10 cellular contexts compared by ENCODE assay signal in the genomic region with DNA sequence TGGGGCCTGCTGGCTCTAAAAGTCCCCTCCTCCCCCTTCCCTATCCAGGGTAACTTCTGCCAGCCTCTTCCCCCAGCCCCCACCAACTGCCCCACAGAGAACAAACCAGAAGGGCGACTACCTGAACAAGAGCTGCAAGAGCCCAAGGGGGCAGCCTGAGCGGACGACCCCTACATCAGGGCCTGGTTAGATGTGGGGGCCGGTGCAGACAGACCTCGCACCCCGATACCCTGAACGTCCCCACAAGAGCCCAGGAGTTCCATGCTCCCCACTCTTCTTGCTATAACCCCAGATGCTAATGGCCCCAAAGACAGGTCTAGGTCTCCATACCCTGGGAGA. TPM values are rescaled to one million over a fixed set of nuclear protein-coding genes. Genes with fewer than 3 reads are reported as not detected.
A peak's percentile ranks its signal among the peaks of the same experiment; 100 is the strongest.
DNase-seq lines count a peak whose midpoint lies in the region; ATAC-seq, FAIRE-seq and TF ChIP-seq lines count a peak whose summit lies in the region.
"Had no signal": no experiment of that assay in that cellular context is flagged by ENCODE, and none has a peak within 500 bp of the region (broad histone marks: within the 10 kb centered on the region; RNA-seq: fewer than 3 reads in every experiment).

No MANE protein-coding gene starts in this region.

- H4K20me1 ChIP-seq in MM.1S (ENCODE audit: insufficient read depth, low read length) = no peaks in the 10 kb centered on the region

- peaks cover 37 to 81% of the 10 kb centered on the region in 2 donors for H3K36me3 Mint-ChIP-seq in CD4-positive, alpha-beta memory T cell

- H3K4me1 ChIP-seq in CD4-positive, alpha-beta memory T cell (ENCODE audit: insufficient read depth, low read length) = peaks cover 57% of the 10 kb centered on the region
- peaks cover 7% of the 10 kb centered on the region; the same call in 1 of the 2 replicates for H3K4me1 ChIP-seq in MM.1S (ENCODE audit: low read length)
- H3K4me1 ChIP-seq in psoas muscle = peaks cover 50% of the 10 kb centered on the region

- H3K9me3 Mint-ChIP-seq in CD4-positive, alpha-beta memory T cell = peaks cover 0 to 8% (median 0%) of the 10 kb centered on the region in 8 donors
- H3K9me3 Mint-ChIP-seq: activated T-cell treated with anti-CD3 and anti-CD28 coated beads, Interleukin-2, amount 50 U/mL, for 4 hours had no signal

- intact Hi-C loops in CD4-positive, alpha-beta memory T cell (cut with micrococcal nuclease) = no loop called here
- intact Hi-C loops in dorsolateral prefrontal cortex (cut with DNase I) = loop anchor here in 1 of 2 donors (2.0 kb wide), 1 partner anchor 20 kb away; the partner anchor contains the start of gene SUN2
- intact Hi-C loops in psoas muscle (cut with DNase I) = loop anchor here in 1 of 2 donors (2.0 kb wide), 1 partner anchor 20 kb away; the partner anchor contains the start of gene SUN2

- ATAC-seq in psoas muscle (no peak), HG03457 (IDR thresholded peaks at IDR 0.05; ENCODE audit: unreplicated experiment) (no peak)

- no peak overlapping the region for H3K4me2 ChIP-seq in MM.1S (ENCODE audit: low read depth, low read length)

- no peak overlapping the region for H2AFZ ChIP-seq in MM.1S (ENCODE audit: low read length)

- H3K79me2 ChIP-seq in MM.1S (ENCODE audit: low read length) = peaks cover 29% of the 10 kb centered on the region

- CTCF ChIA-PET in CD4-positive, alpha-beta memory T cell (lab: Charles Lee; ENCODE audit: partially characterized antibody) = interaction anchor here (0.8 to 7.5 kb wide), 13 partner anchors 8 to 108 kb away, joined by 3 to 74 read pairs (median 12); partner anchors contain the start of gene NPTXR

- H3K36me3 ChIP-seq in CD4-positive, alpha-beta memory T cell (ENCODE audit: insufficient read depth, low read length) = peaks cover 78% of the 10 kb centered on the region
- H3K36me3 ChIP-seq in MM.1S (replicated peaks; ENCODE audit: insufficient read depth, low read length) (peaks cover 12% of the 10 kb centered on the region), psoas muscle (ENCODE audit: insufficient read depth in 1 of 2, low read depth in 1 of 2) (peaks cover 5 to 76% of the 10 kb centered on the region in 2 donors)

- H3K9me3 ChIP-seq in CD4-positive, alpha-beta memory T cell (ENCODE audit: control insufficient read depth in 1 of 2, low read length in 2 of 2) = no peaks in the 10 kb centered on the region
- H3K9me3 ChIP-seq in MM.1S (replicated peaks; ENCODE audit: insufficient read depth, low read length) (no peaks in the 10 kb centered on the region), psoas muscle (no peaks in the 10 kb centered on the region)

- H3K4me3 Mint-ChIP-seq in CD4-positive, alpha-beta memory T cell = peak overlapping the region in 2 of 8 donors; percentile 29 to 32
- H3K4me3 Mint-ChIP-seq: activated T-cell treated with anti-CD3 and anti-CD28 coated beads, Interleukin-2, amount 50 U/mL, for 4 hours had no signal

- no peaks in the 10 kb centered on the region for H3K27me3 Mint-ChIP-seq in CD4-positive, alpha-beta memory T cell

- H3K9ac ChIP-seq in MM.1S (ENCODE audit: low read length) = no peak overlapping the region

- no peaks in the 10 kb centered on the region for H3K27me3 ChIP-seq in CD4-positive, alpha-beta memory T cell (ENCODE audit: insufficient read depth, low read length)
- H3K27me3 ChIP-seq in MM.1S (replicated peaks; ENCODE audit: insufficient read depth, low read length) = no peaks in the 10 kb centered on the region
- H3K27me3 ChIP-seq in dorsolateral prefrontal cortex = no peaks in the 10 kb centered on the region
- no peaks in the 10 kb centered on the region for H3K27me3 ChIP-seq in psoas muscle (ENCODE audit: insufficient read depth in 3 of 3, low read length in 2 of 3)

- H3F3A ChIP-seq in MM.1S (ENCODE audit: insufficient read depth, low read length) = peaks cover 61% of the 10 kb centered on the region

- peaks cover 18 to 70% (median 40%) of the 10 kb centered on the region in 4 donors for H3K4me1 Mint-ChIP-seq in CD4-positive, alpha-beta memory T cell

- no peak overlapping the region for H3K4me3 ChIP-seq in CD4-positive, alpha-beta memory T cell (ENCODE audit: low read length in 2 of 2)
- H3K4me3 ChIP-seq in MM.1S (ENCODE audit: low read length) = no peak overlapping the region
- no peak overlapping the region for H3K4me3 ChIP-seq in dorsolateral prefrontal cortex
- H3K4me3 ChIP-seq in psoas muscle = no peak overlapping the region

- DNase-seq in CD4-positive, alpha-beta memory T cell = peak in 1 of 5 donors; percentile 30
- DNase-seq in MM.1S (no peak), dorsolateral prefrontal cortex (peak in 2 of 10 donors; percentile 19 to 26), psoas muscle (peak in 1 of 2 donors; percentile 45), GM12891 (ENCODE audit: insufficient read length, low spot score) (no peak), NCI-H1930 (lab: John Stamatoyannopoulos, UW) (no peak)
- DNase-seq in stimulated activated naive CD4-positive, alpha-beta T cell (lab: John Stamatoyannopoulos, UW) = no peak
- DNase-seq: activated T-cell treated with anti-CD3 and anti-CD28 coated beads, Interleukin-2, amount 50 U/mL, for 4 hours; Kasumi-1 had no signal

- no peak for TF ChIP-seq CTCF in MM.1S (IDR thresholded peaks at IDR 0.05; ENCODE audit: low read length)
- TF ChIP-seq CTCF in dorsolateral prefrontal cortex (IDR thresholded peaks at IDR 0.05 in 54 of 56, conservative IDR thresholded peaks at IDR 0.05 in 2 of 56; ENCODE audit: low read depth in 1 of 56, partially characterized antibody in 56 of 56) = no peak
- TF ChIP-seq CTCF in psoas muscle (IDR thresholded peaks at IDR 0.05) = no peak

- no peak for FAIRE-seq in GM12891 (lab: Jason Lieb, UNC)

- no peak overlapping the region for H3K27ac ChIP-seq in CD4-positive, alpha-beta memory T cell (ENCODE audit: low read depth, low read length)
- H3K27ac ChIP-seq in MM.1S (ENCODE audit: low read length) = peak overlapping the region; percentile 10; the same call in 1 of the 2 replicates
- peak overlapping the region; percentile 86 to 100 (median 98) for H3K27ac ChIP-seq in dorsolateral prefrontal cortex
- H3K27ac ChIP-seq in psoas muscle = peak overlapping the region; percentile 79

- no peaks in the 10 kb centered on the region for H3K9me2 ChIP-seq in MM.1S (replicated peaks; ENCODE audit: insufficient read depth, low read length)

- peak overlapping the region; percentile 29 to 86 (median 69) for H3K27ac Mint-ChIP-seq in CD4-positive, alpha-beta memory T cell

- POLR2A ChIA-PET in CD4-positive, alpha-beta memory T cell (lab: Charles Lee; ENCODE audit: partially characterized antibody) = interaction anchor here (0.9 to 42.6 kb wide), 7 partner anchors 0 to 135 kb away, joined by 6 to 1746 read pairs (median 49); partner anchors contain the start of genes CBX6, GTPBP1, NPTXR and SUN2

- TF ChIP-seq POLR2A in GM12891 (IDR thresholded peaks at IDR 0.05; ENCODE audit: low read depth, low read length) = no peak

- 88 to 96% (median 90%) methylated on average over 7 of the region's 7 CpGs for WGBS in psoas muscle, 3 donors

TF ChIP-seq in GM12891, 5 proteins besides CTCF, POLR2A, EP300 and RAD21:
- no peak for TF ChIP-seq SPI1 (IDR thresholded peaks at IDR 0.05; ENCODE audit: low read depth, low read length)
- no peak for TF ChIP-seq POU2F2 (IDR thresholded peaks at IDR 0.05; ENCODE audit: low read depth, low read length)
- TF ChIP-seq PAX5 (IDR thresholded peaks at IDR 0.05; ENCODE audit: insufficient read depth, low read length, severe bottlenecking) = no peak
- TF ChIP-seq TAF1 (IDR thresholded peaks at IDR 0.05; ENCODE audit: low read depth, low read length) = no peak
- no peak for TF ChIP-seq POLR2AphosphoS5 (IDR thresholded peaks at IDR 0.05; ENCODE audit: low read depth, low read length)

RNA-seq across cellular contexts. Expression of gene SUN2, which starts 20.7 kb away (rescaled TPM):
- 1,000 to 10,000 TPM in 1 of 2 experiments, 100 to 1,000 TPM in 1; 988 to 1,004 TPM for total RNA-seq in CD4-positive, alpha-beta memory T cell
- polyA plus RNA-seq in CD4-positive, alpha-beta memory T cell = 100 to 1,000 TPM; 323 to 643 TPM
- total RNA-seq in dorsolateral prefrontal cortex = 100 to 1,000 TPM; 122 to 627 (median 268) TPM
- 100 to 1,000 TPM in 3 of 4 donors, 10 to 100 TPM in 1; 57.6 to 152 (median 106) TPM for total RNA-seq in psoas muscle
- 100 to 1,000 TPM in 1 of 3 donors, 10 to 100 TPM in 2; 64.9 to 142 (median 93.6) TPM for polyA plus RNA-seq in psoas muscle
- polyA plus RNA-seq in GM12891 (2012; ENCODE audit: low read depth, missing spikeins) = 42.1 TPM

RNA-seq across cellular contexts. Expression of gene GTPBP1, which starts 29.4 kb away (rescaled TPM):
- total RNA-seq in CD4-positive, alpha-beta memory T cell = 10 to 100 TPM; 94.1 to 96.6 TPM
- polyA plus RNA-seq in CD4-positive, alpha-beta memory T cell = 10 to 100 TPM; 14.6 to 30.8 TPM
- total RNA-seq in dorsolateral prefrontal cortex (10 to 100 TPM; 30.5 to 76.8 (median 48.2) TPM), psoas muscle (10 to 100 TPM; 19.3 to 46.1 (median 41.1) TPM)
- polyA plus RNA-seq in psoas muscle = 10 to 100 TPM; 16.4 to 24.3 (median 17.4) TPM
- 26.0 TPM for polyA plus RNA-seq in GM12891 (2012; ENCODE audit: low read depth, missing spikeins)

RNA-seq across cellular contexts. Expression of gene JOSD1, which starts 34.4 kb away (rescaled TPM):
- 10 to 100 TPM; 64.6 to 65.4 TPM for total RNA-seq in CD4-positive, alpha-beta memory T cell
- 1 to 10 TPM; 8.0 to 9.6 TPM for polyA plus RNA-seq in CD4-positive, alpha-beta memory T cell
- total RNA-seq in dorsolateral prefrontal cortex (10 to 100 TPM; 41.2 to 87.6 (median 55.2) TPM), psoas muscle (10 to 100 TPM; 16.7 to 27.6 (median 24.4) TPM)
- polyA plus RNA-seq in psoas muscle = 10 to 100 TPM; 14.3 to 58.5 (median 37.5) TPM
- 30.2 TPM for polyA plus RNA-seq in GM12891 (2012; ENCODE audit: low read depth, missing spikeins)

RNA-seq across cellular contexts. Expression of gene TOMM22, which starts 53.3 kb away (rescaled TPM):
- 10 to 100 TPM; 41.2 to 42.3 TPM for total RNA-seq in CD4-positive, alpha-beta memory T cell
- polyA plus RNA-seq in CD4-positive, alpha-beta memory T cell = 10 to 100 TPM; 60.3 to 78.9 TPM
- total RNA-seq in dorsolateral prefrontal cortex = 10 to 100 TPM; 26.7 to 64.2 (median 47.2) TPM
- 10 to 100 TPM; 56.9 to 80.7 (median 64.5) TPM for total RNA-seq in psoas muscle
- 100 to 1,000 TPM in 1 of 3 donors, 10 to 100 TPM in 2; 39.5 to 125 (median 74.7) TPM for polyA plus RNA-seq in psoas muscle
- polyA plus RNA-seq in GM12891 (2012; ENCODE audit: low read depth, missing spikeins) = 74.5 TPM

RNA-seq across cellular contexts. Expression of gene DNAL4, which starts 58.8 kb away (rescaled TPM):
- total RNA-seq in CD4-positive, alpha-beta memory T cell = 1 to 10 TPM; 8.6 to 9.6 TPM
- 10 to 100 TPM; 11.1 to 13.3 TPM for polyA plus RNA-seq in CD4-positive, alpha-beta memory T cell
- 10 to 100 TPM; 15.6 to 42.0 (median 23.9) TPM for total RNA-seq in dorsolateral prefrontal cortex
- 1 to 10 TPM; 3.5 to 6.4 (median 4.7) TPM for total RNA-seq in psoas muscle
- polyA plus RNA-seq in psoas muscle = 10 to 100 TPM in 2 of 3 donors, 1 to 10 TPM in 1; 4.2 to 13.9 (median 11.8) TPM
- 6.6 TPM for polyA plus RNA-seq in GM12891 (2012; ENCODE audit: low read depth, missing spikeins)
